Comparison of ENCODE assay signal across 11 cellular contexts in the genomic region with DNA sequence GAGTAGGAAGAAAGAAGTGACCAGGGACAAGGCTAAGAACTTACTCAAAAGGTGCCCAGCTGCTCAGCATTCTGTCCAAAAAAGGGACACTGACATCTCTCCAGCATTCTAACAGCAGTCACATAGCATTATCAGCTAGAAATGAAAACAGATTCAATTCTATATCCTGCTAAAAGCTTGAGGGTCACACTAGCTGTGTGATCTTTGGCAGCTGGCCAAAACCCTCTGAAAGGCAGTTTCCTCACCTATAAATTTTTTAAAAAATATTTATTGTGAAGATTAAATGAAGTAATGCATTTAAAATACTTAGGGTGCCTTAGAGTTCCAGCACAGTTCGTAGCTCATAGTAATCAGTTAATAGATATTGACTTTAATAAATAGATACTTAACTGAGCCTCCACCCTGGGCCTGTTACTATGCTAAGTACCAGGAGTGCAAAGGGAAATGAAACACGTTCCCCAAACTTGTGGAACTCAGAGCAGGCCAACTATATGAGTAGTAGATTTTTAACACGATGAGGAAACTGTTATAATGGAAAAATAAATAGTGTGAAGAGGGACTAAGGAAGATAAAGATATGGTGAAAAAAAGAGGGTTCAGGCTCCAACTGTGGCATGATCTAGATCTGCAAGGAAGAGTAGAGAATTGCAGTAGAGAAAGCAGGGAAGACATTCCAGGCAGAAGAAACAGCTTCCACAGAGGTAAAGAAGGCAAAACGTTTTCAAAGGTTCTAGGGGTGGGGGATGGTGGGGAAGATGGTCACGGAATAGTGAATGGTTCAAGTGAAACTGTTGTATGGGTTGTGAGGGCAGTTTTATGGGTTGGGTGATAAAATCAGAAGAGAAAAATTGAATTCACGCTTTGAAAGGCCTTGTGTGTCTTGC. TPM values are rescaled to one million over a fixed set of nuclear protein-coding genes. Genes with fewer than 3 reads are reported as not detected.
DNase-seq lines count a peak whose midpoint lies in the region; ATAC-seq, FAIRE-seq and TF ChIP-seq lines count a peak whose summit lies in the region.
"Had no signal": no experiment of that assay in that cellular context is flagged by ENCODE, and none has a peak within 500 bp of the region (broad histone marks: within the 10 kb centered on the region; RNA-seq: fewer than 3 reads in every experiment).

No MANE protein-coding gene starts in this region.

- RAD21 ChIA-PET in GM12878 (lab: Charles Lee; ENCODE audit: unreplicated experiment), result interaction anchor here (0.9 to 7.1 kb wide), 19 partner anchors 9 to 255 kb away, joined by 3 to 138 read pairs (median 12); partner anchors contain the start of genes CD86 and ILDR1

- H3K4me1 ChIP-seq in GM12878 (ENCODE audit: control insufficient read depth, insufficient read depth, low read length), result peaks cover 57% of the 10 kb centered on the region
- peaks cover 2% of the 10 kb centered on the region for H3K4me1 ChIP-seq in mesendoderm (ENCODE audit: control insufficient read depth, low read depth, low read length)

- TF ChIP-seq POLR2A in GM12878 (IDR thresholded peaks at IDR 0.05; ENCODE audit: low read depth, low read length), result no peak

- ATAC-seq in GM19035 (IDR thresholded peaks at IDR 0.05; ENCODE audit: unreplicated experiment), result peak; percentile 2
- ATAC-seq in GM12878, result peak; percentile 35
- ATAC-seq: Panc1 had no signal

- H2AK5ac ChIP-seq in mesendoderm (ENCODE audit: low read length), result no peak overlapping the region

- POLR2A ChIA-PET in GM12878 (lab: Charles Lee), result interaction anchor here (0.7 to 9.5 kb wide), 11 partner anchors 11 to 318 kb away, joined by 3 to 144 read pairs (median 11); partner anchors contain the start of gene CD86

- BruUV-seq in GM12878 (replicated peaks; lab: Mats Ljungman, UMichigan), result no TSS peak

- no peaks in the 10 kb centered on the region for H3K79me1 ChIP-seq in mesendoderm (ENCODE audit: low read length)

- CTCF ChIA-PET in GM12878 (lab: Yijun Ruan, JAX), result interaction anchor here (0.8 to 6.3 kb wide), 17 partner anchors 9 to 232 kb away, joined by 3 to 49 read pairs (median 4); partner anchors contain the start of gene ILDR1

- peak; percentile 45 for DNase-seq in KBM-7
- DNase-seq in GM12878 (ENCODE audit: low read depth, low spot score), result no peak
- no peak for DNase-seq in mesendoderm
- DNase-seq in middle frontal gyrus (ENCODE audit: extremely low spot score, low spot score), result no peak
- DNase-seq in NCI-H2227 (lab: John Stamatoyannopoulos, UW; ENCODE audit: unreplicated experiment), result no peak
- DNase-seq in GM19239 (ENCODE audit: insufficient read length, low spot score), result no peak
- DNase-seq: activated naive CD8-positive, alpha-beta T cell treated with anti-CD3 and anti-CD28 coated beads for 36 hours; MM.1S had no signal

- H2AFZ ChIP-seq in GM12878 (ENCODE audit: control insufficient read depth, low read depth, low read length), result no peak overlapping the region

- H3K27me3 ChIP-seq in GM12878 (replicated peaks in 1 of 2; ENCODE audit: control insufficient read depth in 2 of 2, insufficient read depth in 2 of 2, low read length in 1 of 2), result no peaks in the 10 kb centered on the region
- no peaks in the 10 kb centered on the region for H3K27me3 ChIP-seq in mesendoderm (ENCODE audit: insufficient read depth, low read length, poor library complexity)

- H3K27ac ChIP-seq in GM12878 (ENCODE audit: control insufficient read depth, insufficient read depth) (peak overlapping the region; percentile 66), mesendoderm (ENCODE audit: low read depth, low read length) (no peak overlapping the region)

- peak overlapping the region; percentile 9; the same call in 1 of the 2 replicates for H3K9ac ChIP-seq in GM12878 (ENCODE audit: control insufficient read depth, insufficient read depth, low read length)
- H3K9ac ChIP-seq in mesendoderm (ENCODE audit: low read length), result no peak overlapping the region

- H3K4me3 ChIP-seq in GM08714 (ENCODE audit: low read length) (peak overlapping the region; percentile 74), GM12878 (peak overlapping the region; percentile 52), mesendoderm (ENCODE audit: low read length) (no peak overlapping the region)

- TF ChIP-seq EP300 in GM12878 (IDR thresholded peaks at IDR 0.05; ENCODE audit: borderline replicate concordance in 1 of 2, control insufficient read depth in 1 of 2, low read depth in 2 of 2, low read length in 2 of 2), result 0 out of 4 replicates have a peak, but pooled peaks of 1 of the 2 experiments have one; percentile 1

- no peak overlapping the region for H3K23ac ChIP-seq in mesendoderm (ENCODE audit: low read length)

- H3K56ac ChIP-seq in mesendoderm (ENCODE audit: low read length), result no peak overlapping the region

- H3K79me2 ChIP-seq in GM12878 (ENCODE audit: control insufficient read depth, insufficient read depth, low read length) (peaks cover 93% of the 10 kb centered on the region), mesendoderm (ENCODE audit: control insufficient read depth, insufficient read depth, low read length) (no peaks in the 10 kb centered on the region)

- intact Hi-C loops in GM12878 (cut with micrococcal nuclease; ENCODE audit: unreplicated experiment), result no loop called here

- no peak overlapping the region for H4K8ac ChIP-seq in mesendoderm (ENCODE audit: low read depth, low read length)

- SMC1A ChIA-PET in GM12878 (lab: Charles Lee; ENCODE audit: uncharacterized antibody, unreplicated experiment), result interaction anchor here (0.6 to 22.2 kb wide), 21 partner anchors 13 to 1183 kb away, joined by 3 to 394 read pairs (median 19); partner anchors contain the start of genes CD86 and ILDR1

- no peak for TF ChIP-seq CTCF in GM12878 (IDR thresholded peaks at IDR 0.05 in 2 of 3, conservative IDR thresholded peaks at IDR 0.05 in 1 of 3; ENCODE audit: control insufficient read depth in 2 of 3, extremely low read depth in 1 of 3, insufficient read depth in 1 of 3, low read depth in 3 of 3, low read length in 3 of 3)

- no peak for FAIRE-seq in GM12878 (lab: Jason Lieb, UNC)
- FAIRE-seq in GM19239 (lab: Jason Lieb, UNC), result no peak

- H3K9me3 ChIP-seq in GM12878 (replicated peaks; ENCODE audit: control insufficient read depth, insufficient read depth, low read length), result no peaks in the 10 kb centered on the region; the same call in 2 of the 3 replicates

- WGBS in GM12878 (ENCODE audit: insufficient coverage, insufficient replicate concordance, low lambda C conversion rate, missing lambda C conversion rate), result 29% methylated on average over 6 of the region's 6 CpGs
- 100% methylated on average over 1 of the region's 6 CpGs for WGBS in mesendoderm (ENCODE audit: extremely low coverage, insufficient coverage, low lambda C conversion rate)

- in situ Hi-C loops in KBM-7 (cut with MboI; ENCODE audit: low pct_unique_long_range_greater_than_20kb, low sequenced_read_pairs) (no loop called here), GM12878 (cut with MboI) (no loop called here)

- TF ChIP-seq RAD21 in GM12878 (IDR thresholded peaks at IDR 0.05; ENCODE audit: insufficient read depth, low read depth, low read length), result no peak

- no peak overlapping the region for H3K18ac ChIP-seq in mesendoderm (ENCODE audit: low read length)

- H3K36me3 ChIP-seq in GM12878 (ENCODE audit: control insufficient read depth in 2 of 2, insufficient read depth in 2 of 2, low read length in 1 of 2) (peaks cover 0 to 3% of the 10 kb centered on the region in 2 experiments; a peak in 1 of 4 replicates), mesendoderm (ENCODE audit: control insufficient read depth, insufficient read depth, low read length) (no peaks in the 10 kb centered on the region)

- H4K5ac ChIP-seq in mesendoderm (ENCODE audit: low read length), result no peak overlapping the region

- H3K4me2 ChIP-seq in GM12878 (ENCODE audit: control insufficient read depth, insufficient read depth), result peak overlapping the region; percentile 80
- no peak overlapping the region for H3K4me2 ChIP-seq in mesendoderm (ENCODE audit: low read length)

- no peak overlapping the region for H2BK120ac ChIP-seq in mesendoderm (ENCODE audit: low read depth, low read length)

- no peak overlapping the region for H2BK5ac ChIP-seq in mesendoderm (ENCODE audit: low read length)

- no peak overlapping the region for H2BK15ac ChIP-seq in mesendoderm (replicated peaks; ENCODE audit: low read depth)

- H4K20me1 ChIP-seq in GM12878 (ENCODE audit: control insufficient read depth, insufficient read depth), result no peaks in the 10 kb centered on the region; the same call in 1 of the 2 replicates

- H3K4ac ChIP-seq in mesendoderm (ENCODE audit: low read depth, low read length), result no peak overlapping the region

RNA-seq across cellular contexts. Expression of gene CD86, which starts 11.4 kb away (rescaled TPM):
- total RNA-seq in GM12878 (2013; cell fraction: nucleolus; rRNA removed), result 126 and 130 TPM in 2 replicates
- total RNA-seq in GM12878 (2014; rRNA removed) (40.9 and 50.5 TPM in 2 replicates), GM12878 (2014; rRNA removed; fragmentation: Illumina TruSeq; extraction: Trizol) (57.6 and 58.8 TPM in 2 replicates), GM12878 (2021) (41.9 and 49.8 TPM in 2 replicates)
- 18.9 TPM for polyA plus RNA-seq in GM12878 (2011; ENCODE audit: low read depth)
- polyA plus RNA-seq in GM12878 (2011; rRNA removed) (100 and 126 TPM in 2 replicates), GM12878 (2014; fragmentation: Illumina TruSeq; extraction: Trizol) (75.1 and 112 TPM in 2 replicates), GM12878 (2014; fragmentation: Nextera tagmentation; extraction: Ambion mirVana) (10 to 100 TPM; 68.0 to 79.5 TPM), GM12878 (2014; rRNA removed) (40.6 and 50.0 TPM in 2 replicates), GM12878 (2016; fragmentation: Nextera tagmentation; extraction: Ambion mirVana) (10 to 100 TPM; 48.5 to 53.5 TPM)
- polyA plus RNA-seq in GM12878 (2011; cell fraction: cytosol; rRNA removed), result 49.2 and 59.8 TPM in 2 replicates
- 32.9 and 37.0 TPM in 2 replicates for polyA plus RNA-seq in GM12878 (2011; cell fraction: nucleus; rRNA removed)
- 18.5 and 26.0 TPM in 2 replicates for polyA plus RNA-seq in GM12878 (2012)
- 63.2 and 76.4 TPM in 2 replicates for polyA minus RNA-seq in GM12878 (2011; rRNA and poly(A)+ RNA removed)
- 14.0 and 20.2 TPM in 2 replicates for polyA minus RNA-seq in GM12878 (2011; cell fraction: cytosol; rRNA and poly(A)+ RNA removed)
- polyA minus RNA-seq in GM12878 (2011; cell fraction: nucleus; rRNA and poly(A)+ RNA removed), result 45.3 and 52.9 TPM in 2 replicates
- 0.14 TPM for polyA plus RNA-seq in mesendoderm (2013, experiment 1 of 2)
- polyA plus RNA-seq in mesendoderm (2013, experiment 2 of 2), result 0.11 TPM

RNA-seq across cellular contexts. Expression of gene ILDR1, which starts 44.5 kb away (rescaled TPM):
- total RNA-seq in GM12878 (2013; cell fraction: nucleolus; rRNA removed), result 20.8 and 24.7 TPM in 2 replicates
- 8.4 and 9.7 TPM in 2 replicates for total RNA-seq in GM12878 (2014; rRNA removed)
- 5.1 and 5.3 TPM in 2 replicates for total RNA-seq in GM12878 (2014; rRNA removed; fragmentation: Illumina TruSeq; extraction: Trizol)
- total RNA-seq in GM12878 (2021), result 7.4 and 7.8 TPM in 2 replicates
- 2.3 TPM for polyA plus RNA-seq in GM12878 (2011; ENCODE audit: low read depth)
- 12.0 and 12.4 TPM in 2 replicates for polyA plus RNA-seq in GM12878 (2011; rRNA removed)
- 15.0 and 17.7 TPM in 2 replicates for polyA plus RNA-seq in GM12878 (2011; cell fraction: cytosol; rRNA removed)
- polyA plus RNA-seq in GM12878 (2011; cell fraction: nucleus; rRNA removed), result 12.5 and 16.8 TPM in 2 replicates
- 4.5 and 7.5 TPM in 2 replicates for polyA plus RNA-seq in GM12878 (2012)
- polyA plus RNA-seq in GM12878 (2014; fragmentation: Illumina TruSeq; extraction: Trizol), result 5.6 and 6.2 TPM in 2 replicates
- 1 to 10 TPM; 1.3 to 1.8 TPM for polyA plus RNA-seq in GM12878 (2014; fragmentation: Nextera tagmentation; extraction: Ambion mirVana)
- 7.9 and 8.2 TPM in 2 replicates for polyA plus RNA-seq in GM12878 (2014; rRNA removed)
- polyA plus RNA-seq in GM12878 (2016; fragmentation: Nextera tagmentation; extraction: Ambion mirVana), result 1 to 10 TPM; 6.6 to 7.5 TPM
- 45.2 and 60.4 TPM in 2 replicates for polyA minus RNA-seq in GM12878 (2011; rRNA and poly(A)+ RNA removed)
- polyA minus RNA-seq in GM12878 (2011; cell fraction: cytosol; rRNA and poly(A)+ RNA removed), result 9.6 and 15.1 TPM in 2 replicates
- 20.7 and 37.2 TPM in 2 replicates for polyA minus RNA-seq in GM12878 (2011; cell fraction: nucleus; rRNA and poly(A)+ RNA removed)
- 0.34 TPM for polyA plus RNA-seq in mesendoderm (2013, experiment 1 of 2)
- 0.28 TPM for polyA plus RNA-seq in mesendoderm (2013, experiment 2 of 2)
- total RNA-seq: activated naive CD8-positive, alpha-beta T cell treated with anti-CD3 and anti-CD28 coated beads for 36 hours had no signal
